ENCODE assay signal across 9 cellular contexts in genomic region chr16:3095869-3096268, GRCh38. TPM values are rescaled to one million over a fixed set of nuclear protein-coding genes. Genes with fewer than 3 reads are reported as not detected.
DNase-seq lines count a peak whose midpoint lies in the region; ATAC-seq and TF ChIP-seq lines count a peak whose summit lies in the region.
"Had no signal": no experiment of that assay in that cellular context is flagged by ENCODE, and none has a peak within 500 bp of the region (broad histone marks: within the 10 kb centered on the region; RNA-seq: fewer than 3 reads in every experiment).

No MANE protein-coding gene starts in this region.

- peak; percentile 64 for ATAC-seq in HCT116
- no peak for ATAC-seq in GM21390 (IDR thresholded peaks at IDR 0.05; ENCODE audit: unreplicated experiment)

- no peaks in the 10 kb centered on the region for H4K20me1 ChIP-seq in HCT116 (ENCODE audit: insufficient read depth)
- H4K20me1 ChIP-seq in osteoblast (ENCODE audit: insufficient read depth, low read length), result no peaks in the 10 kb centered on the region

- intact Hi-C loops in HCT116 (cut with micrococcal nuclease), result loop anchor here (2.0 kb wide), 1 partner anchor 77 kb away; no protein-coding TSS in a partner anchor

- in situ Hi-C loops in astrocyte of the cerebellum (cut with HindIII; ENCODE audit: low sequenced_read_pairs), result loop anchor here (5.0 kb wide), 1 partner anchor 34 kb away; no protein-coding TSS in a partner anchor

- H3K79me2 ChIP-seq in HCT116 (ENCODE audit: insufficient read depth, low read length) (no peaks in the 10 kb centered on the region), osteoblast (ENCODE audit: insufficient read depth, low read length) (no peaks in the 10 kb centered on the region)

- H3K4me1 ChIP-seq in HCT116 (ENCODE audit: control insufficient read depth in 1 of 2, insufficient read depth in 2 of 2, low read length in 2 of 2) (peaks cover 12 to 21% of the 10 kb centered on the region in 2 experiments), osteoblast (ENCODE audit: insufficient read depth, low read length) (peaks cover 6% of the 10 kb centered on the region)

- H3K36me3 ChIP-seq in HCT116 (ENCODE audit: control insufficient read depth in 1 of 2, insufficient read depth in 2 of 2, low read length in 2 of 2) (no peaks in the 10 kb centered on the region), osteoblast (ENCODE audit: insufficient read depth, low read length) (no peaks in the 10 kb centered on the region)

- no peaks in the 10 kb centered on the region for H3K9me2 ChIP-seq in HCT116 (ENCODE audit: insufficient read depth)

- no peaks in the 10 kb centered on the region for H3K9me3 ChIP-seq in HCT116 (ENCODE audit: control insufficient read depth in 1 of 2, insufficient read depth in 1 of 2, low read depth in 1 of 2, low read length in 2 of 2)
- no peaks in the 10 kb centered on the region for H3K9me3 ChIP-seq in osteoblast (ENCODE audit: low read depth, low read length)

- BruUV-seq in HCT116 (replicated peaks; lab: Mats Ljungman, UMichigan), result no TSS peak

- no peak for TF ChIP-seq POLR2A in HCT116 (IDR thresholded peaks at IDR 0.05; ENCODE audit: borderline replicate concordance, extremely low read depth, insufficient read depth, insufficient read length)

- H3K9ac ChIP-seq in HCT116 (ENCODE audit: low read length), result no peak overlapping the region

- TF ChIP-seq CTCF in GM12872 (IDR thresholded peaks at IDR 0.05; ENCODE audit: insufficient read depth, low read depth, low read length), result peak; percentile 58
- peak; percentile 41 to 52 (median 44); a peak in 5 of 6 replicates for TF ChIP-seq CTCF in HCT116 (IDR thresholded peaks at IDR 0.05 in 2 of 3, conservative IDR thresholded peaks at IDR 0.05 in 1 of 3; ENCODE audit: borderline replicate concordance in 1 of 3, insufficient read depth in 1 of 3, low read depth in 2 of 3, low read length in 2 of 3)
- peak; percentile 25 for TF ChIP-seq CTCF in astrocyte of the cerebellum (IDR thresholded peaks at IDR 0.05; ENCODE audit: low read depth, low read length, missing control alignments)
- peak; percentile 32 for TF ChIP-seq CTCF in osteoblast (IDR thresholded peaks at IDR 0.05; ENCODE audit: extremely low read depth, low read depth, low read length)

- peak; percentile 47 for TF ChIP-seq RAD21 in HCT116 (IDR thresholded peaks at IDR 0.05; ENCODE audit: low read depth)

- H3K27me3 ChIP-seq in HCT116 (ENCODE audit: insufficient read depth, low read length) (no peaks in the 10 kb centered on the region), osteoblast (ENCODE audit: insufficient read depth, low read length) (peaks cover 13% of the 10 kb centered on the region)

- POLR2A ChIA-PET in HCT116 (lab: Charles Lee), result interaction anchor here (0.8 kb wide), 1 partner anchor 10 kb away, joined by 5 read pairs; no protein-coding TSS in a partner anchor

- CTCF ChIA-PET in HCT116 (lab: Charles Lee), result interaction anchor here (1.1 to 1.3 kb wide), 4 partner anchors 11 to 64 kb away, joined by 3 read pairs; no protein-coding TSS in a partner anchor

- RAD21 ChIA-PET in HCT116 (lab: Charles Lee; ENCODE audit: low non-redundant PET in 1 of 2, low total read pairs in 2 of 2, uncharacterized antibody in 2 of 2, unreplicated experiment in 2 of 2), result no interaction called here

- peak overlapping the region; percentile 82 for H2AFZ ChIP-seq in HCT116 (ENCODE audit: low read depth, low read length, poor library complexity, severe bottlenecking)
- H2AFZ ChIP-seq in osteoblast (ENCODE audit: low read length), result no peak overlapping the region

- H3K4me2 ChIP-seq in HCT116 (ENCODE audit: low read length) (no peak overlapping the region), osteoblast (ENCODE audit: insufficient read depth, low read length) (no peak overlapping the region)

- DNase-seq in HCT116 (ENCODE audit: low read depth, low spot score) (peak; percentile 21), RPMI8226 (peak; percentile 77), astrocyte of the cerebellum (ENCODE audit: low read depth) (no peak), osteoblast (ENCODE audit: insufficient read length, low spot score, missing footprints) (peak; percentile 93), NCI-H2029 (lab: John Stamatoyannopoulos, UW) (no peak), NCI-H1105 (lab: John Stamatoyannopoulos, UW) (no peak)

- H3K27ac ChIP-seq in HCT116 (ENCODE audit: low read depth, low read length), result no peak overlapping the region
- no peak overlapping the region for H3K27ac ChIP-seq in osteoblast (ENCODE audit: low read depth, low read length)

- H3K4me3 ChIP-seq in HCT116 (replicated peaks in 1 of 2; ENCODE audit: low read depth in 1 of 2, low read length in 2 of 2), result no peak overlapping the region
- H3K4me3 ChIP-seq in astrocyte of the cerebellum (ENCODE audit: low read depth, low read length), result no peak overlapping the region
- H3K4me3 ChIP-seq in osteoblast (ENCODE audit: insufficient read depth, low read length), result no peak overlapping the region

TF ChIP-seq in HCT116, 20 proteins besides CTCF, POLR2A, EP300 and RAD21:
- TF ChIP-seq SP1 (IDR thresholded peaks at IDR 0.05; ENCODE audit: low read depth), result no peak
- no peak for TF ChIP-seq TCF7L2 (IDR thresholded peaks at IDR 0.05; ENCODE audit: borderline replicate concordance, extremely low read depth, insufficient read depth, insufficient read length)
- no peak for TF ChIP-seq ZNF274 (IDR thresholded peaks at IDR 0.05; ENCODE audit: low read depth, low read length)
- no peak for TF ChIP-seq EZH2phosphoT487 (IDR thresholded peaks at IDR 0.05; ENCODE audit: borderline replicate concordance)

RNA-seq across cellular contexts. Expression of gene ZSCAN10, which starts 3.2 kb away (rescaled TPM):
- total RNA-seq in HCT116 (2021; ENCODE audit: unreplicated experiment), result 0.76 TPM
- 0.08 and 0.10 TPM in 2 replicates for polyA plus RNA-seq in HCT116 (2012)
- not detected in 2 replicates for total RNA-seq in osteoblast
- total RNA-seq: RPMI7951 had no signal

RNA-seq across cellular contexts. Expression of gene ZNF205, which starts 16.5 kb away (rescaled TPM):
- 17.0 TPM for total RNA-seq in HCT116 (2021; ENCODE audit: unreplicated experiment)
- 14.3 and 14.9 TPM in 2 replicates for polyA plus RNA-seq in HCT116 (2012)
- total RNA-seq in osteoblast, result 17.4 and 17.7 TPM in 2 replicates

RNA-seq across cellular contexts. Expression of gene IL32, which starts 30.4 kb away (rescaled TPM):
- total RNA-seq in HCT116 (2021; ENCODE audit: unreplicated experiment), result 13.7 TPM
- polyA plus RNA-seq in HCT116 (2012), result 8.7 and 9.9 TPM in 2 replicates
- 0.72 TPM in 1 of 2 replicates, not detected in the other for total RNA-seq in osteoblast

RNA-seq across cellular contexts. Expression of gene ZNF213, which starts 39.0 kb away (rescaled TPM):
- total RNA-seq in HCT116 (2021; ENCODE audit: unreplicated experiment) (11.0 TPM), osteoblast (8.0 and 9.4 TPM in 2 replicates)
- polyA plus RNA-seq in HCT116 (2012), result 9.4 and 10.3 TPM in 2 replicates

RNA-seq across cellular contexts. Expression of gene MMP25, which starts 49.5 kb away (rescaled TPM):
- 2.5 TPM for total RNA-seq in HCT116 (2021; ENCODE audit: unreplicated experiment)
- 3.8 and 4.7 TPM in 2 replicates for polyA plus RNA-seq in HCT116 (2012)
- under 0.01 TPM in 1 of 2 replicates, not detected in the other for total RNA-seq in osteoblast
- total RNA-seq: RPMI7951 had no signal

Comparison
In these comparisons a context has a peak if more than half of its experiments do, and no peak if none do; other contexts are left out.
1. DNase-seq: peak in HCT116 (single experiment), RPMI8226 (single experiment) and osteoblast (single experiment); none in astrocyte of the cerebellum (single experiment), NCI-H2029 (single experiment) and NCI-H1105 (single experiment).
2. Peak in every context shown above with its lines, with median percentiles within 50 percentile points of each other: CTCF ChIP-seq.